ENCODE assay signal across 26 cellular contexts in the genomic region with DNA sequence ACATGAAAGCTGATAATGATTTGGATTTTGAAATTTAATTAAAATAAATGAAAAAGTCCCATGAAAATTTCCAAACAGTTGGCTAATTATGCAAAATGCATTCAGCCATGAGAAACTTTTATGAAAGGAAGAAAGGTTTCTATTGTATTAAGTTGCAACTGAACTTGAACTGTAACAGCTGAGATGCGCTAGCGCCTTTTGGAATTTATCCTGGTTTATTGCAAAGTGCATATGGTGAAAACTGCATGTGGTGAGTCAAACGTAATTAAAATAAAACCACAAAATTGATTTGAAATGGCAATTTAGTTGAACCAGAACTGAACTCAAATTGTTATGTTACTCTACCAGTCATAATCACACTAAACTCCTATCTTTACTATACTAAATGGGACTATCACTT. TPM values are rescaled to one million over a fixed set of nuclear protein-coding genes. Genes with fewer than 3 reads are reported as not detected.
"Had no signal": no experiment of that assay in that cellular context is flagged by ENCODE, and none has a peak within 500 bp of the region (broad histone marks: within the 10 kb centered on the region; RNA-seq: fewer than 3 reads in every experiment).

No MANE protein-coding gene starts in this region.

- H3K27me3 ChIP-seq: brain microvascular endothelial cell, gastroesophageal sphincter, right lobe of liver, stomach, suprapubic skin, transverse colon had no signal

- H3K36me3 ChIP-seq: brain microvascular endothelial cell, gastroesophageal sphincter, right lobe of liver, stomach, suprapubic skin, transverse colon, WERI-Rb-1 had no signal

- DNase-seq: activated CD4-positive, alpha-beta T cell treated with anti-CD3 and anti-CD28 coated beads, Interleukin-2, amount 10 ng/mL, durations not matched to agents 7 days and 5 days; activated CD4-positive, CD25-positive, alpha-beta regulatory T cell treated with anti-CD3 and anti-CD28 coated beads, Interleukin-2, amount 50 U/mL, for 72 hours; activated CD8-positive, alpha-beta T cell treated with anti-CD3 and anti-CD28 coated beads, Interleukin-2, amount 10 ng/mL, durations not matched to agents 7 days and 5 days; activated gamma-delta T cell; activated naive CD4-positive, alpha-beta T cell treated with anti-CD3 and anti-CD28 coated beads, Interleukin-2, amount 50 U/mL, for 16 hours; activated naive CD8-positive, alpha-beta T cell treated with anti-CD3 and anti-CD28 coated beads, Interleukin-2, amount 50 U/mL, for 24 hours; aorta; brain microvascular endothelial cell; caudate nucleus; effector CD4-positive, alpha-beta T cell; erythroblast; head of caudate nucleus; islet precursor cell; left cardiac atrium; mesenchymal stem cell; nephron progenitor cell; right lobe of liver; small intestine; stomach; transverse colon; WERI-Rb-1 had no signal

- H3K4me3 ChIP-seq: gastroesophageal sphincter, right lobe of liver, stomach, suprapubic skin, transverse colon had no signal

- H3K9ac ChIP-seq: parathyroid adenoma had no signal

- H3K4me1 ChIP-seq: parathyroid adenoma, right lobe of liver, stomach, suprapubic skin, transverse colon had no signal

- H3K9me3 ChIP-seq: gastroesophageal sphincter, right lobe of liver, stomach, suprapubic skin, transverse colon had no signal

- H3K27ac ChIP-seq: brain microvascular endothelial cell, gastroesophageal sphincter, parathyroid adenoma, right lobe of liver, stomach, suprapubic skin, transverse colon, WERI-Rb-1 had no signal

RNA-seq across cellular contexts. Expression of gene COL21A1, which starts 46.4 kb away (rescaled TPM):
- total RNA-seq: activated CD4-positive, alpha-beta T cell treated with anti-CD3 and anti-CD28 coated beads, Interleukin-2, amount 10 ng/mL, durations not matched to agents 7 days and 5 days; activated CD8-positive, alpha-beta T cell treated with anti-CD3 and anti-CD28 coated beads, Interleukin-2, amount 10 ng/mL, durations not matched to agents 7 days and 5 days; activated T-helper 1 cell treated with anti-CD3 and anti-CD28 coated beads, Interleukin-12 subunit alpha, Interleukin-12 subunit beta, Interleukin-2, Interleukin-4 antibody, amounts not matched to agents 30 ng/mL and 10 ng/mL and 1 ng/mL, durations not matched to agents 14 hours and 24 hours and 36 hours; mononuclear cell had no signal
